22 cellular contexts compared by ENCODE assay signal in the genomic region with DNA sequence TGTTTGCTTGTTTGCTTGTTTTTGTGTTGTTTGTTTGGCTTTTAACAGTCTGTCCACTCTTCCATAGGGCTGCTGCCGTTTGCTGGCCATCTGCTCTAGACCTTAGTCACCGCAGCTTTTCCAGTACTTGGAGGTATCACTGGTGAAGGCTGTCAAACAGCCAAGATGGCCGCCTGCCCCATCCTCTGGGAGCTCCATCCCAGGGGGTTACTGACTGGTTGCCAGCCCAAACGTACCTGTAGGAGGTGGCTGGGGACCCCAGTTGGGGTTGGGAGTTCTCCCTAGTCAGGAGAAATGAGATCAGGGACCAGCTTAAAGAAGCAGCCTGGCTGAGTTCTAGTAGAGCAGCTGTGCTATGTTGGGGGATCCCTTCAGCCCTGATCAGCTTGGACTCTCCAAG.
"Had no signal": no experiment of that assay in that cellular context is flagged by ENCODE, and none has a peak within 500 bp of the region (broad histone marks: within the 10 kb centered on the region; RNA-seq: fewer than 3 reads in every experiment).

No MANE protein-coding gene starts in this region.

- ATAC-seq: foreskin keratinocyte, gastroesophageal sphincter, heart left ventricle, left colon, left lobe of liver, mucosa of descending colon had no signal

- H3K4me1 ChIP-seq: esophagus muscularis mucosa, foreskin keratinocyte, gastroesophageal sphincter, heart left ventricle, left ventricle myocardium inferior, lower lobe of right lung had no signal

- H3K27ac ChIP-seq: coronary artery, esophagus muscularis mucosa, foreskin keratinocyte, gastroesophageal sphincter, heart left ventricle, hepatocyte, left ventricle myocardium inferior, lower lobe of right lung had no signal

- DNase-seq: dermis blood vessel endothelial cell; dorsolateral prefrontal cortex; effector CD4-positive, alpha-beta T cell; effector memory CD4-positive, alpha-beta T cell; foreskin keratinocyte; hypothalamus; immature natural killer cell; islet precursor cell; kidney; kidney glomerular epithelial cell; left colon; left ventricle myocardium inferior; lower lobe of right lung; mesenchymal stem cell; naive B cell had no signal

- H3K27me3 ChIP-seq: dorsolateral prefrontal cortex, esophagus muscularis mucosa, foreskin keratinocyte, gastroesophageal sphincter, heart left ventricle, hepatocyte had no signal

- H3K36me3 ChIP-seq: esophagus muscularis mucosa, gastroesophageal sphincter, heart left ventricle, left ventricle myocardium inferior, lower lobe of right lung had no signal

- H3K4me3 ChIP-seq: coronary artery, dorsolateral prefrontal cortex, esophagus muscularis mucosa, gastroesophageal sphincter, heart left ventricle, hepatocyte, left ventricle myocardium inferior, lower lobe of right lung, mucosa of descending colon had no signal
